12 cellular contexts compared by ENCODE assay signal in the genomic region with DNA sequence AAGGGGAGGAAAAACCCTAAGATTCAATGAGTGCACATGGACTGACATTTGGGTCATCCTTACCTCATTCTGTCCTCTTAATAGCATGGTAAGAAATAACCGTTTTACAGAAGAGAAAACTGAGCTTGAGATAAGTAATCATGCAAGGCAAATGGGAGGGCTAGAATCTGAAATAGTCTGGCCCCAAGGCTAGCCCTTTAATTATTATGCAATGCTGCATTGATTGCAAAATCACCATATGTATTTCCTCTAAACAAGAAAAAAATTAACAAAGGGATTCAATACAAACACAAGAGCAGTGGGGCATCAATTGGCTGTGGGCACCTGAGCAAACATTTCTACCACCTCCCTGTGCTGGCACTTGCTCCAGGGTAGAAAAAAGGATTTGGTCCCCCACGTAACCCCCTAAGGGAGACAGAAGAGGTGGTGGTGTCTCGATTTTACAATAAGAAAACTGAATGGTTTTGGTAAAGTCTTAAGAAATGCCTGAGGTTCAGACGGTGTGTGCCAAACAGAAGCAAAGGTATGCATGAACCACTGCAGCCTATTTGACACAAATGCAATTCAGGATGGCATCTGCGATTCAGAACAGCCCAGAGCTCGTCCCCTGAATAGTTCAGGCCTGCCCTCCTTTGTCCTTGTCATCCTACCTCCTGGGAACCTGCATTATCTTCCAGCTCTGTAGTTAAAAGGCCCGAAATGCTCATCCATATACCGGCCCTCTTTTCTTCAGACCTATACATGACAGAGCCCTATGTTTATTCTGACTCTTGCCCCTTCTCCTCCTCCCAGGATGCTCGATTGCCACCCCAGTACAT. TPM values are rescaled to one million over a fixed set of nuclear protein-coding genes. Genes with fewer than 3 reads are reported as not detected.
DNase-seq lines count a peak whose midpoint lies in the region; ATAC-seq and TF ChIP-seq lines count a peak whose summit lies in the region.
"Had no signal": no experiment of that assay in that cellular context is flagged by ENCODE, and none has a peak within 500 bp of the region (broad histone marks: within the 10 kb centered on the region; RNA-seq: fewer than 3 reads in every experiment).

No MANE protein-coding gene starts in this region.

- no peak overlapping the region for H3K4me3 Mint-ChIP-seq in mesothelial cell of epicardium

- intact Hi-C loops in testis (cut with DNase I; ENCODE audit: low total_unique reads): no loop called here

- peaks cover 14% of the 10 kb centered on the region for H3K9me3 Mint-ChIP-seq in mesothelial cell of epicardium

- DNase-seq in AG10803 (ENCODE audit: low read depth) (peak; percentile 56), NOMO-1 treated with DMSO at 0.1 percent for 48 hours (lab: John Stamatoyannopoulos, UW; ENCODE audit: unreplicated experiment) (peak; percentile 63), fibroblast of mammary gland (ENCODE audit: low read depth) (peak; percentile 62), substantia nigra (lab: John Stamatoyannopoulos, UW) (no peak), testis (no peak), mesothelial cell of epicardium (ENCODE audit: low spot score in 2 of 2, unreplicated experiment in 2 of 2) (no peak)
- DNase-seq: caudate nucleus; DND-41; stimulated activated CD4-positive, alpha-beta T cell treated with anti-CD3 and anti-CD28 coated beads, Interleukin-15, amount 100 ng/mL, for 24 hours had no signal

- H3K27me3 Mint-ChIP-seq in mesothelial cell of epicardium (ENCODE audit: low read depth): no peaks in the 10 kb centered on the region

- no peaks in the 10 kb centered on the region for H3K27me3 ChIP-seq in testis
- H3K27me3 ChIP-seq: vagina had no signal

- no peak overlapping the region for H3K4me3 ChIP-seq in AG10803 (ENCODE audit: low read length)
- H3K4me3 ChIP-seq in fibroblast of mammary gland (ENCODE audit: control insufficient read depth, low read depth, low read length): no peak overlapping the region
- H3K4me3 ChIP-seq in testis: no peak overlapping the region
- H3K4me3 ChIP-seq: vagina had no signal

- peaks cover 5% of the 10 kb centered on the region for H3K4me1 Mint-ChIP-seq in mesothelial cell of epicardium

- TF ChIP-seq POLR2A in testis (IDR thresholded peaks at IDR 0.05): no peak

- H3K36me3 ChIP-seq in testis (ENCODE audit: low read depth, missing control alignments): no peaks in the 10 kb centered on the region
- H3K36me3 ChIP-seq: vagina had no signal

- no peak for TF ChIP-seq CTCF in AG10803 (conservative IDR thresholded peaks at IDR 0.05; ENCODE audit: low read length)
- no peak for TF ChIP-seq CTCF in fibroblast of mammary gland (conservative IDR thresholded peaks at IDR 0.05; ENCODE audit: control insufficient read depth, insufficient read depth, low read depth, low read length)
- TF ChIP-seq CTCF in testis (IDR thresholded peaks at IDR 0.05): no peak
- TF ChIP-seq CTCF in mesothelial cell of epicardium (IDR thresholded peaks at IDR 0.05; ENCODE audit: unreplicated experiment): no peak

- no peaks in the 10 kb centered on the region for H3K4me1 ChIP-seq in testis

- no peaks in the 10 kb centered on the region for H3K9me3 ChIP-seq in testis
- H3K9me3 ChIP-seq: vagina had no signal

- H3K27ac Mint-ChIP-seq in mesothelial cell of epicardium: no peak overlapping the region

- peak; percentile 44 for ATAC-seq in GM19025 (IDR thresholded peaks at IDR 0.05; ENCODE audit: low read depth, unreplicated experiment)
- ATAC-seq in GM18498 (IDR thresholded peaks at IDR 0.05; ENCODE audit: unreplicated experiment): no peak

- WGBS in testis, 2 donors: 77 to 85% methylated on average over 9 of the region's 9 CpGs

- H3K27ac ChIP-seq in substantia nigra (ENCODE audit: low read depth, low read length, poor library complexity, severe bottlenecking) (no peak overlapping the region), testis (no peak overlapping the region)
- H3K27ac ChIP-seq: vagina had no signal

- H3K36me3 Mint-ChIP-seq in mesothelial cell of epicardium: peaks cover 15% of the 10 kb centered on the region

RNA-seq across cellular contexts. Expression of gene PIP4K2A, which starts 23.6 kb away (rescaled TPM):
- 10 to 100 TPM; 12.6 to 15.8 TPM for total RNA-seq in testis
- polyA plus RNA-seq in testis (ENCODE audit: insufficient read depth, low read depth, low replicate concordance): 26.0 TPM
- total RNA-seq in mesothelial cell of epicardium: 33.6 to 37.6 TPM (median 34.9 TPM) in 3 replicates

Comparison
In these comparisons a context has a peak if more than half of its experiments do, and no peak if none do; other contexts are left out.
1. DNase-seq: peak in AG10803 (single experiment), NOMO-1 treated with DMSO at 0.1 percent for 48 hours (single experiment) and fibroblast of mammary gland (single experiment); none in substantia nigra (0 of 49), testis (single experiment) and mesothelial cell of epicardium (0 of 2).